ENCODE assay signal across 21 cellular contexts in genomic region chr6:139277161-139277560, GRCh38. TPM values are rescaled to one million over a fixed set of nuclear protein-coding genes. Genes with fewer than 3 reads are reported as not detected.
DNase-seq lines count a peak whose midpoint lies in the region; ATAC-seq, FAIRE-seq and TF ChIP-seq lines count a peak whose summit lies in the region.
"Had no signal": no experiment of that assay in that cellular context is flagged by ENCODE, and none has a peak within 500 bp of the region (broad histone marks: within the 10 kb centered on the region; RNA-seq: fewer than 3 reads in every experiment).

No MANE protein-coding gene starts in this region.

- CTCF ChIA-PET in T-cell (lab: Charles Lee): interaction anchor here in 1 of 2 donors (2.0 kb wide), 1 partner anchor 47 kb away, joined by 6 read pairs; no protein-coding TSS in a partner anchor

- intact Hi-C loops in sigmoid colon (cut with DNase I): no loop called here
- intact Hi-C loops in lower lobe of right lung (cut with DNase I): no loop called here

- H3K9me3 ChIP-seq in right atrium auricular region: no peaks in the 10 kb centered on the region
- no peaks in the 10 kb centered on the region for H3K9me3 ChIP-seq in sigmoid colon
- H3K9me3 ChIP-seq in lower lobe of right lung: no peaks in the 10 kb centered on the region
- H3K9me3 ChIP-seq: Peyer's patch, suprapubic skin had no signal

- ATAC-seq in T-cell (replicated peaks in 1 of 4) (no peak), lower lobe of right lung (no peak)
- ATAC-seq: activated CD4-positive, CD25-positive, alpha-beta regulatory T cell treated with anti-CD3 and anti-CD28 coated beads, Interleukin-2, amount 50 U/mL, for 24 hours; left colon had no signal

- no peaks in the 10 kb centered on the region for H3K36me3 Mint-ChIP-seq in IgD-negative memory B cell
- peaks cover 4% of the 10 kb centered on the region for H3K36me3 Mint-ChIP-seq in T-cell

- POLR2A ChIA-PET in T-cell (lab: Charles Lee): interaction anchor here in 1 of 2 donors (0.6 kb wide), 1 partner anchor 14 kb away, joined by 4 read pairs; no protein-coding TSS in a partner anchor

- no peaks in the 10 kb centered on the region for H3K27me3 Mint-ChIP-seq in IgD-negative memory B cell
- H3K27me3 Mint-ChIP-seq in T-cell: no peaks in the 10 kb centered on the region
- H3K27me3 Mint-ChIP-seq: dendritic cell treated with granulocyte-macrophage colony-stimulating factor and Interleukin-4, amounts not matched to agents 40 ng/mL and 50 ng/mL, for 4 days had no signal

- H3K27ac Mint-ChIP-seq in IgD-negative memory B cell: peak overlapping the region; percentile 47 to 86 (median 78)
- peak overlapping the region; percentile 41 to 52 for H3K27ac Mint-ChIP-seq in T-cell
- H3K27ac Mint-ChIP-seq: activated T-helper 1 cell treated with anti-CD3 and anti-CD28 coated beads, Interleukin-12 subunit alpha, Interleukin-12 subunit beta, Interleukin-2, Interleukin-4 antibody, amounts not matched to agents 30 ng/mL and 10 ng/mL and 1 ng/mL, durations not matched to agents 14 hours and 24 hours and 36 hours; dendritic cell treated with granulocyte-macrophage colony-stimulating factor and Interleukin-4, amounts not matched to agents 40 ng/mL and 50 ng/mL, for 4 days had no signal

- H3K9me3 Mint-ChIP-seq in IgD-negative memory B cell (no peaks in the 10 kb centered on the region), T-cell (no peaks in the 10 kb centered on the region)
- H3K9me3 Mint-ChIP-seq: activated T-helper 1 cell treated with anti-CD3 and anti-CD28 coated beads, Interleukin-12 subunit alpha, Interleukin-12 subunit beta, Interleukin-2, Interleukin-4 antibody, amounts not matched to agents 30 ng/mL and 10 ng/mL and 1 ng/mL, durations not matched to agents 14 hours and 24 hours and 36 hours had no signal

- TF ChIP-seq CTCF in right atrium auricular region (IDR thresholded peaks at IDR 0.05): no peak
- no peak for TF ChIP-seq CTCF in sigmoid colon (IDR thresholded peaks at IDR 0.05)
- TF ChIP-seq CTCF in lower lobe of right lung (IDR thresholded peaks at IDR 0.05): no peak

- TF ChIP-seq POLR2A in sigmoid colon (IDR thresholded peaks at IDR 0.05) (no peak), GM12892 (IDR thresholded peaks at IDR 0.05; ENCODE audit: low read depth, low read length) (no peak)

- DNase-seq in T-cell (no peak), right atrium auricular region (ENCODE audit: low spot score) (no peak), sigmoid colon (no peak), NCI-H226 (no peak), GM12892 (ENCODE audit: insufficient read length) (no peak), lower lobe of right lung (no peak)
- DNase-seq: activated CD8-positive, alpha-beta memory T cell treated with anti-CD3 and anti-CD28 coated beads for 24 hours; HCEC 1CT; left colon; NCI-H1436; Peyer's patch; stimulated activated CD4-positive, alpha-beta T cell treated with anti-CD3 and anti-CD28 coated beads, Interleukin-12 subunit alpha, Interleukin-12 subunit beta, amount 100 ng/mL, for 4 hours; T-helper 9 cell had no signal

- no peak for FAIRE-seq in GM12892 (lab: Jason Lieb, UNC)
- FAIRE-seq: GM12891 had no signal

- H3K4me1 ChIP-seq in right atrium auricular region (peaks cover 0 to 8% of the 10 kb centered on the region in 2 donors), sigmoid colon (no peaks in the 10 kb centered on the region), lower lobe of right lung (no peaks in the 10 kb centered on the region)
- H3K4me1 ChIP-seq: suprapubic skin had no signal

- H3K4me1 Mint-ChIP-seq in IgD-negative memory B cell (peaks cover 35 to 58% (median 51%) of the 10 kb centered on the region in 3 donors), T-cell (peaks cover 27 to 30% (median 28%) of the 10 kb centered on the region in 3 donors)

- H3K27ac ChIP-seq in right atrium auricular region (peak overlapping the region; percentile 71 to 78), sigmoid colon (peak overlapping the region in 3 of 4 donors; percentile 37 to 49 (median 43)), lower lobe of right lung (no peak overlapping the region)
- H3K27ac ChIP-seq: epithelial cell of prostate, SK-N-MC, suprapubic skin had no signal

- H3K36me3 ChIP-seq in right atrium auricular region: peaks cover 7% of the 10 kb centered on the region
- H3K36me3 ChIP-seq in sigmoid colon: no peaks in the 10 kb centered on the region
- no peaks in the 10 kb centered on the region for H3K36me3 ChIP-seq in lower lobe of right lung
- H3K36me3 ChIP-seq: Peyer's patch, suprapubic skin had no signal

- no peaks in the 10 kb centered on the region for H3K27me3 ChIP-seq in right atrium auricular region
- H3K27me3 ChIP-seq in sigmoid colon: no peaks in the 10 kb centered on the region
- no peaks in the 10 kb centered on the region for H3K27me3 ChIP-seq in lower lobe of right lung (ENCODE audit: low read depth)
- H3K27me3 ChIP-seq: Peyer's patch, suprapubic skin had no signal

- no peak for TF ChIP-seq EP300 in sigmoid colon (IDR thresholded peaks at IDR 0.05)

- WGBS in sigmoid colon, 2 donors: 81 to 88% methylated on average over 7 of the region's 7 CpGs

- H3K4me3 Mint-ChIP-seq in IgD-negative memory B cell: peak overlapping the region in 3 of 4 donors; percentile 6 to 87 (median 46)
- H3K4me3 Mint-ChIP-seq in T-cell: no peak overlapping the region
- H3K4me3 Mint-ChIP-seq: activated T-helper 1 cell treated with anti-CD3 and anti-CD28 coated beads, Interleukin-12 subunit alpha, Interleukin-12 subunit beta, Interleukin-2, Interleukin-4 antibody, amounts not matched to agents 30 ng/mL and 10 ng/mL and 1 ng/mL, durations not matched to agents 14 hours and 24 hours and 36 hours; dendritic cell treated with granulocyte-macrophage colony-stimulating factor and Interleukin-4, amounts not matched to agents 40 ng/mL and 50 ng/mL, for 4 days had no signal

- H3K4me3 ChIP-seq in right atrium auricular region: no peak overlapping the region
- peak overlapping the region in 1 of 4 donors; percentile 12 for H3K4me3 ChIP-seq in sigmoid colon
- no peak overlapping the region for H3K4me3 ChIP-seq in lower lobe of right lung
- H3K4me3 ChIP-seq: Peyer's patch, SK-N-MC, suprapubic skin had no signal

RNA-seq across cellular contexts. Expression of gene TXLNB, which starts 14.6 kb away (rescaled TPM):
- polyA plus RNA-seq in IgD-negative memory B cell (1.9 TPM), sigmoid colon (under 1 TPM in 2 of 3 donors, not detected in 1; 0.58 to 0.60 TPM)
- total RNA-seq in T-cell (under 1 TPM; 0.41 to 0.92 (median 0.72) TPM), right atrium auricular region (100 to 1,000 TPM in 1 of 2 donors, 10 to 100 TPM in 1; 74.7 to 132 TPM), sigmoid colon (1 to 10 TPM in 3 of 4 donors, under 1 TPM in 1; 0.95 to 3.9 (median 2.7) TPM), lower lobe of right lung (1.1 TPM)
- polyA plus RNA-seq in GM12892 (2012; ENCODE audit: missing spikeins): 1.7 TPM

Comparison
In these comparisons a context has a peak if more than half of its experiments do, and no peak if none do; other contexts are left out.
1. H3K4me3 Mint-ChIP-seq: peak in IgD-negative memory B cell (3 of 4); none in T-cell (0 of 3).
2. RNA of gene TXLNB, which starts 14.6 kb away (total RNA-seq): 74.7 to 132 TPM in right atrium auricular region; 0.95 to 3.9 TPM in sigmoid colon, 1.1 TPM in lower lobe of right lung (single experiment) and 0.41 to 0.92 TPM in T-cell; every median in the first group is over 10 times any median in the second.